1 cellular context compared by ENCODE assay signal in the genomic region with DNA sequence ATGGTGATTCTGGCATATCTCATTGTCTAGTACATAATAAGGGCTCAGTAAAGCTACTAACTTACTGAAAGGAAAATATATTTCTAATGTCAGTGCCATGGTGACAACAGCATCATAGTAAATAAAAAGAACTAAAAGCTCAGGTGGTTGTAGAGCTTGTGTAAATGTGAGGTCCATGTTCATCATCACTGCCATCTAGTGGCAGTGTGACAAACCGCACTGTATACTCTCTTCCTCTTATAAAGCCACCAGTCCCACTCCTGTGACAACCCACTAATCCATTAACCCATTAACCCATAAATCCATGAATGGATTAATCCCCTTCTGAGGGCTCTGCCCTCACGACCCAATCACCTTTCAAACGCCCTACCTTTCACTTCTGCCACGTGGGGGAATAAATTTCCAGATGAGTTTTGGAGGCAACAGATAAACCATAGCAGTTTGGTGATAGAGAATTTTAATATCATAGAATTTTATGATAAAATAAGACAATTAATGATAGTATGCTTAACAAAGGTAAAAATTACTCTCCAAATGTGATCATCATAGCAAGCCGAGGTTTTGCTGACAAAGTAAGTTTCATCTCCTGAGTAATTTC.
TF ChIP-seq lines count a peak whose summit lies in the region.

No MANE protein-coding gene starts in this region.

TF ChIP-seq in WTC11, 78 proteins besides CTCF, POLR2A, EP300 and RAD21 (continued from another document):
- TF ChIP-seq, protein P1, sequence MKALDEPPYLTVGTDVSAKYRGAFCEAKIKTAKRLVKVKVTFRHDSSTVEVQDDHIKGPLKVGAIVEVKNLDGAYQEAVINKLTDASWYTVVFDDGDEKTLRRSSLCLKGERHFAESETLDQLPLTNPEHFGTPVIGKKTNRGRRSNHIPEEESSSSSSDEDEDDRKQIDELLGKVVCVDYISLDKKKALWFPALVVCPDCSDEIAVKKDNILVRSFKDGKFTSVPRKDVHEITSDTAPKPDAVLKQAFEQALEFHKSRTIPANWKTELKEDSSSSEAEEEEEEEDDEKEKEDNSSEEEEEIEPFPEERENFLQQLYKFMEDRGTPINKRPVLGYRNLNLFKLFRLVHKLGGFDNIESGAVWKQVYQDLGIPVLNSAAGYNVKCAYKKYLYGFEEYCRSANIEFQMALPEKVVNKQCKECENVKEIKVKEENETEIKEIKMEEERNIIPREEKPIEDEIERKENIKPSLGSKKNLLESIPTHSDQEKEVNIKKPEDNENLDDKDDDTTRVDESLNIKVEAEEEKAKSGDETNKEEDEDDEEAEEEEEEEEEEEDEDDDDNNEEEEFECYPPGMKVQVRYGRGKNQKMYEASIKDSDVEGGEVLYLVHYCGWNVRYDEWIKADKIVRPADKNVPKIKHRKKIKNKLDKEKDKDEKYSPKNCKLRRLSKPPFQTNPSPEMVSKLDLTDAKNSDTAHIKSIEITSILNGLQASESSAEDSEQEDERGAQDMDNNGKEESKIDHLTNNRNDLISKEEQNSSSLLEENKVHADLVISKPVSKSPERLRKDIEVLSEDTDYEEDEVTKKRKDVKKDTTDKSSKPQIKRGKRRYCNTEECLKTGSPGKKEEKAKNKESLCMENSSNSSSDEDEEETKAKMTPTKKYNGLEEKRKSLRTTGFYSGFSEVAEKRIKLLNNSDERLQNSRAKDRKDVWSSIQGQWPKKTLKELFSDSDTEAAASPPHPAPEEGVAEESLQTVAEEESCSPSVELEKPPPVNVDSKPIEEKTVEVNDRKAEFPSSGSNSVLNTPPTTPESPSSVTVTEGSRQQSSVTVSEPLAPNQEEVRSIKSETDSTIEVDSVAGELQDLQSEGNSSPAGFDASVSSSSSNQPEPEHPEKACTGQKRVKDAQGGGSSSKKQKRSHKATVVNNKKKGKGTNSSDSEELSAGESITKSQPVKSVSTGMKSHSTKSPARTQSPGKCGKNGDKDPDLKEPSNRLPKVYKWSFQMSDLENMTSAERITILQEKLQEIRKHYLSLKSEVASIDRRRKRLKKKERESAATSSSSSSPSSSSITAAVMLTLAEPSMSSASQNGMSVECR (CRISPR knock-in tag; IDR thresholded peaks at IDR 0.05; ENCODE audit: borderline replicate concordance) = no peak
- TF ChIP-seq EMX1 (CRISPR knock-in tag; IDR thresholded peaks at IDR 0.05) (no peak), NFYB (CRISPR knock-in tag; conservative IDR thresholded peaks at IDR 0.05; ENCODE audit: low read depth) (no peak), ATF1 (CRISPR knock-in tag; IDR thresholded peaks at IDR 0.05) (no peak), NR2C2 (CRISPR knock-in tag; IDR thresholded peaks at IDR 0.05) (no peak), ZNF219 (CRISPR knock-in tag; IDR thresholded peaks at IDR 0.05; ENCODE audit: borderline replicate concordance) (no peak), ATF2 (CRISPR knock-in tag; IDR thresholded peaks at IDR 0.05; ENCODE audit: borderline replicate concordance, low read depth) (no peak)
- TF ChIP-seq, protein P2, sequence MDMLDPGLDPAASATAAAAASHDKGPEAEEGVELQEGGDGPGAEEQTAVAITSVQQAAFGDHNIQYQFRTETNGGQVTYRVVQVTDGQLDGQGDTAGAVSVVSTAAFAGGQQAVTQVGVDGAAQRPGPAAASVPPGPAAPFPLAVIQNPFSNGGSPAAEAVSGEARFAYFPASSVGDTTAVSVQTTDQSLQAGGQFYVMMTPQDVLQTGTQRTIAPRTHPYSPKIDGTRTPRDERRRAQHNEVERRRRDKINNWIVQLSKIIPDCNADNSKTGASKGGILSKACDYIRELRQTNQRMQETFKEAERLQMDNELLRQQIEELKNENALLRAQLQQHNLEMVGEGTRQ (CRISPR knock-in tag; IDR thresholded peaks at IDR 0.05) = no peak
